In genomic region chr10:68371604-68372003, GRCh38 we compare ENCODE assay signal across 28 cellular contexts.
"Had no signal": no experiment of that assay in that cellular context is flagged by ENCODE, and none has a peak within 500 bp of the region (broad histone marks: within the 10 kb centered on the region; RNA-seq: fewer than 3 reads in every experiment).

No MANE protein-coding gene starts in this region.

- H3K4me1 ChIP-seq: stomach, suprapubic skin, testis, thyroid gland, tibial artery, tibial nerve, transverse colon, upper lobe of left lung, upper lobe of right lung, uterus, vagina had no signal

- H3K9me3 Mint-ChIP-seq: type B pancreatic cell had no signal

- H3K27me3 Mint-ChIP-seq: stimulated activated memory B cell treated with anti-CD40 and anti-IgM and Interleukin-4, amounts not matched to agents 10 μg/mL and 1 μg/mL and 100 μg/mL, for 72 hours; stimulated activated naive B cell treated with anti-CD40 and anti-IgM and Interleukin-4, amounts not matched to agents 10 μg/mL and 1 μg/mL and 100 μg/mL, for 72 hours; stimulated activated naive CD8-positive, alpha-beta T cell treated with anti-CD3 and anti-CD28 coated beads, Interleukin-15, amount 100 ng/mL, for 72 hours; stimulated activated naive CD8-positive, alpha-beta T cell treated with anti-CD3 and anti-CD28 coated beads, Interleukin-15, Interleukin-2, amounts not matched to agents 100 ng/mL and 50 ng/mL, for 24 hours; type B pancreatic cell had no signal

- DNase-seq: stimulated activated CD4-positive, alpha-beta T cell treated with anti-CD3 and anti-CD28 coated beads, Interleukin-2, amount 100 ng/mL, for 48 hours; stimulated activated CD4-positive, alpha-beta T cell treated with anti-CD3 and anti-CD28 coated beads, Interleukin-4, amount 100 ng/mL, for 1 hour; stimulated activated CD4-positive, alpha-beta T cell treated with anti-CD3 and anti-CD28 coated beads, Interleukin-4, amount 100 ng/mL, for 24 hours; stimulated activated CD4-positive, alpha-beta T cell treated with anti-CD3 and anti-CD28 coated beads, Interleukin-4, amount 100 ng/mL, for 4 hours; stimulated activated CD8-positive, alpha-beta memory T cell treated with anti-CD3 and anti-CD28 coated beads, Interleukin-4, amount 100 ng/mL, for 48 hours; stimulated activated naive B cell treated with anti-CD40 and anti-IgM and Interleukin-4, amounts not matched to agents 10 μg/mL and 1 μg/mL and 100 μg/mL, for 72 hours; stimulated activated naive CD4-positive, alpha-beta T cell; stimulated activated naive CD4-positive, alpha-beta T cell treated with Interleukin-2 at 50 U/mL for 16 hours; stimulated activated naive CD8-positive, alpha-beta T cell treated with anti-CD3 and anti-CD28 coated beads, Interleukin-15, amount 100 ng/mL, for 72 hours; stimulated activated naive CD8-positive, alpha-beta T cell treated with anti-CD3 and anti-CD28 coated beads, Interleukin-15, Interleukin-2, amounts not matched to agents 100 U/mL and 50 U/mL, for 24 hours; stomach; substantia nigra; testis; thyroid gland; tibial artery; transverse colon; trophoblast cell; upper lobe of left lung; upper lobe of right lung; uterus had no signal

- H3K27me3 ChIP-seq: stomach, suprapubic skin, testis, thyroid gland, tibial artery, tibial nerve, transverse colon, upper lobe of left lung, upper lobe of right lung, uterus, vagina had no signal

- H3K27ac Mint-ChIP-seq: stimulated activated effector memory CD8-positive, alpha-beta T cell treated with anti-CD3 and anti-CD28 coated beads, Interleukin-12 subunit alpha, Interleukin-12 subunit beta, amount 100 ng/mL, for 72 hours; stimulated activated memory B cell treated with anti-CD40 and anti-IgM and Interleukin-4, amounts not matched to agents 10 μg/mL and 1 μg/mL and 100 μg/mL, for 72 hours; stimulated activated naive B cell treated with anti-CD40 and anti-IgM and Interleukin-4, amounts not matched to agents 10 μg/mL and 1 μg/mL and 100 μg/mL, for 72 hours; stimulated activated naive CD8-positive, alpha-beta T cell treated with anti-CD3 and anti-CD28 coated beads, Interleukin-15, amount 100 ng/mL, for 72 hours; stimulated activated naive CD8-positive, alpha-beta T cell treated with anti-CD3 and anti-CD28 coated beads, Interleukin-15, Interleukin-2, amounts not matched to agents 100 ng/mL and 50 ng/mL, for 24 hours; type B pancreatic cell had no signal

- H3K4me3 Mint-ChIP-seq: stimulated activated effector memory CD8-positive, alpha-beta T cell treated with anti-CD3 and anti-CD28 coated beads, Interleukin-12 subunit alpha, Interleukin-12 subunit beta, amount 100 ng/mL, for 72 hours; stimulated activated memory B cell treated with anti-CD40 and anti-IgM and Interleukin-4, amounts not matched to agents 10 μg/mL and 1 μg/mL and 100 μg/mL, for 72 hours; stimulated activated naive B cell treated with anti-CD40 and anti-IgM and Interleukin-4, amounts not matched to agents 10 μg/mL and 1 μg/mL and 100 μg/mL, for 72 hours; stimulated activated naive CD8-positive, alpha-beta T cell treated with anti-CD3 and anti-CD28 coated beads, Interleukin-15, amount 100 ng/mL, for 72 hours; stimulated activated naive CD8-positive, alpha-beta T cell treated with anti-CD3 and anti-CD28 coated beads, Interleukin-15, Interleukin-2, amounts not matched to agents 100 ng/mL and 50 ng/mL, for 24 hours; type B pancreatic cell had no signal

- H3K4me3 ChIP-seq: stomach, suprapubic skin, testis, thoracic aorta, thyroid gland, tibial artery, tibial nerve, transverse colon, upper lobe of left lung, upper lobe of right lung, uterus, vagina had no signal

- H3K36me3 ChIP-seq: uterus had no signal

- H3K4me1 Mint-ChIP-seq: stimulated activated effector memory CD8-positive, alpha-beta T cell treated with anti-CD3 and anti-CD28 coated beads, Interleukin-12 subunit alpha, Interleukin-12 subunit beta, amount 100 ng/mL, for 72 hours; stimulated activated memory B cell treated with anti-CD40 and anti-IgM and Interleukin-4, amounts not matched to agents 10 μg/mL and 1 μg/mL and 100 μg/mL, for 72 hours; stimulated activated naive B cell treated with anti-CD40 and anti-IgM and Interleukin-4, amounts not matched to agents 10 μg/mL and 1 μg/mL and 100 μg/mL, for 72 hours; stimulated activated naive CD8-positive, alpha-beta T cell treated with anti-CD3 and anti-CD28 coated beads, Interleukin-15, amount 100 ng/mL, for 72 hours had no signal

- H3K9me3 ChIP-seq: suprapubic skin, testis, thyroid gland, upper lobe of right lung, uterus had no signal

- H3K27ac ChIP-seq: stomach, suprapubic skin, testis, thoracic aorta, thyroid gland, tibial artery, tibial nerve, transverse colon, upper lobe of left lung, upper lobe of right lung, uterus, vagina had no signal
